In the genomic region with DNA sequence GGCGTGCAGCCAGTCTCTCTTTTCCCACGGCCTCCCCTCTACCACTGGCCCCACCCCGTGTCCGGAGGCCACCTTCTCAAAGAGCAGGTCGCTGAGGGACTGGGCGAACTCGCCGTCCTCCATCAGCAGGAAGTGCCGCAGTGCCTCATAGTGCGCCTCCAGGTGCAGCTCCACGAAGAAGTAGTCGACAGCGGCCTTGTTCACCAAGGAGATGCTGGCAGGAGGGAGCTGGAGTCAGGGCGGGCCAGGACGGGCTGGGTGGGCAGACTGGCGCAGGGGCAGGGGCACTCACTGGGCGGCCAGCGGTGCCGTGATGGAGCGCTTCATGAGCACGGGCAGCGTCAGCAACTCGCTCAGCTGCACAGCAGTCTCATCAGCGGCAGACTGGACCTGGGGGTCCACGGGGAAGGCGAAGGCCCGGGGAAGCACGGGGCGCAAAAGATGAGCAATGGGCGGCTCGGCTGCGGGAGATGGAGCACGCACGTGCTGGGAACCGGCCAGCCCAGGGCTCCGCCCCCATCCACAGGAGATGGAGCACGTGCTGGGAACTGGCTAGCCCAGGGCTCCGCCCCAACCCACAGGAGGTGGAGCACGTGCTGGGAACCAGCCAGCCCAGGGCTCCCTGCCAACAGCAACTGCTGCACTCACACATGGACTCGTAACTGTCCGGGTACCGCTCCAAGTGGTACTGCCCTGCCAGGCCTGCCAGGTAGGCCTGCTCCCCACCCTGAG, we compare ENCODE assay signal across 8 cellular contexts. TPM values are rescaled to one million over a fixed set of nuclear protein-coding genes. Genes with fewer than 3 reads are reported as not detected.
DNase-seq lines count a peak whose midpoint lies in the region; ATAC-seq and TF ChIP-seq lines count a peak whose summit lies in the region.

No MANE protein-coding gene starts in this region.

- H3K27ac ChIP-seq in foreskin keratinocyte (no peak overlapping the region), gastrocnemius medialis (peak overlapping the region; percentile 51 to 67 (median 63))

- no peaks in the 10 kb centered on the region for H3K9me3 ChIP-seq in gastrocnemius medialis

- H3K4me3 ChIP-seq in gastrocnemius medialis = no peak overlapping the region

- H3K36me3 ChIP-seq in gastrocnemius medialis = peaks cover 0 to 90% of the 10 kb centered on the region in 2 donors

- TF ChIP-seq CTCF in foreskin keratinocyte (conservative IDR thresholded peaks at IDR 0.05) (no peak), gastrocnemius medialis (IDR thresholded peaks at IDR 0.05 in 4 of 5, conservative IDR thresholded peaks at IDR 0.05 in 1 of 5) (no peak)

- H3K4me1 ChIP-seq in foreskin keratinocyte (no peaks in the 10 kb centered on the region), gastrocnemius medialis (no peaks in the 10 kb centered on the region)

- TF ChIP-seq POLR2A in gastrocnemius medialis (IDR thresholded peaks at IDR 0.05) = no peak

- H3K27me3 ChIP-seq in foreskin keratinocyte = no peaks in the 10 kb centered on the region
- H3K27me3 ChIP-seq in gastrocnemius medialis = no peaks in the 10 kb centered on the region

- in situ Hi-C loops in gastrocnemius medialis (cut with MboI; ENCODE audit: low sequenced_read_pairs in 4 of 4) = no loop called here

- ATAC-seq in foreskin keratinocyte (peak; percentile 63), gastrocnemius medialis (peak; percentile 68 to 80), GM21515 (IDR thresholded peaks at IDR 0.05; ENCODE audit: unreplicated experiment) (no peak), GM21529 (IDR thresholded peaks at IDR 0.05; ENCODE audit: unreplicated experiment) (no peak)

- DNase-seq in NCI-H2081 (lab: John Stamatoyannopoulos, UW) (peak; percentile 13 to 58), NCI-H2081 treated with DMSO at 0.1 percent for 48 hours (lab: John Stamatoyannopoulos, UW) (no peak), SHP77 (lab: John Stamatoyannopoulos, UW) (peak; percentile 42 to 67), foreskin keratinocyte (peak; percentile 27 to 50), gastrocnemius medialis (peak; percentile 71 to 87), Ammon's horn (ENCODE audit: low spot score) (no peak)

- intact Hi-C loops in gastrocnemius medialis (cut with DNase I; ENCODE audit: low total_unique reads) = no loop called here

RNA-seq across cellular contexts. Expression of a gene that starts 18.4 kb away (rescaled TPM):
- total RNA-seq in foreskin keratinocyte (28.9 and 29.6 TPM in 2 replicates), gastrocnemius medialis (10 to 100 TPM; 26.4 to 54.9 (median 34.0) TPM)
- 34.8 and 38.3 TPM in 2 replicates for polyA plus RNA-seq in foreskin keratinocyte

RNA-seq across cellular contexts. Expression of a gene that starts 25.7 kb away (rescaled TPM):
- 21.6 and 22.6 TPM in 2 replicates for total RNA-seq in foreskin keratinocyte
- 12.9 and 13.4 TPM in 2 replicates for polyA plus RNA-seq in foreskin keratinocyte
- 10 to 100 TPM; 18.7 to 27.4 (median 19.2) TPM for total RNA-seq in gastrocnemius medialis

RNA-seq across cellular contexts. Expression of a gene that starts 31.9 kb away (rescaled TPM):
- total RNA-seq in foreskin keratinocyte (8.3 and 11.7 TPM in 2 replicates), gastrocnemius medialis (10 to 100 TPM in 2 of 4 donors, 1 to 10 TPM in 2; 4.1 to 24.9 (median 8.6) TPM)
- polyA plus RNA-seq in foreskin keratinocyte = 12.7 and 14.0 TPM in 2 replicates

RNA-seq across cellular contexts. Expression of a gene that starts 33.4 kb away (rescaled TPM):
- 50.7 and 52.2 TPM in 2 replicates for total RNA-seq in foreskin keratinocyte
- polyA plus RNA-seq in foreskin keratinocyte = 63.7 and 64.5 TPM in 2 replicates
- 10 to 100 TPM; 21.4 to 30.3 (median 24.5) TPM for total RNA-seq in gastrocnemius medialis

RNA-seq across cellular contexts. Expression of a gene that starts 42.3 kb away (rescaled TPM):
- total RNA-seq in foreskin keratinocyte = 13.8 and 20.4 TPM in 2 replicates
- 15.0 and 25.3 TPM in 2 replicates for polyA plus RNA-seq in foreskin keratinocyte
- 100 to 1,000 TPM; 126 to 290 (median 219) TPM for total RNA-seq in gastrocnemius medialis

Comparison
In these comparisons a context has a peak if more than half of its experiments do, and no peak if none do; other contexts are left out.
1. DNase-seq: peak in NCI-H2081 (2 of 2), SHP77 (2 of 2), foreskin keratinocyte (2 of 2) and gastrocnemius medialis (2 of 2); none in NCI-H2081 treated with DMSO at 0.1 percent for 48 hours (single experiment) and Ammon's horn (single experiment).
2. ATAC-seq: peak in foreskin keratinocyte (single experiment) and gastrocnemius medialis (2 of 2); none in GM21515 (single experiment) and GM21529 (single experiment).